34 cellular contexts compared by ENCODE assay signal in genomic region chr9:133669402-133669801, GRCh38. TPM values are rescaled to one million over a fixed set of nuclear protein-coding genes. Genes with fewer than 3 reads are reported as not detected.
"Had no signal": no experiment of that assay in that cellular context is flagged by ENCODE, and none has a peak within 500 bp of the region (broad histone marks: within the 10 kb centered on the region; RNA-seq: fewer than 3 reads in every experiment).

No MANE protein-coding gene starts in this region.

- H3K36me3 Mint-ChIP-seq: activated naive CD4-positive, alpha-beta T cell treated with anti-CD3 and anti-CD28 coated beads, Interleukin-2, amount 50 U/mL, for 72 hours had no signal

- H3K27ac ChIP-seq: brain microvascular endothelial cell, KMS-11, SJSA1, VCaP had no signal

- H3K9me3 Mint-ChIP-seq: activated CD4-positive, alpha-beta T cell treated with anti-CD3 and anti-CD28 coated beads, Interleukin-2, amount 10 ng/mL, durations not matched to agents 24 days and 14 days; activated CD8-positive, alpha-beta T cell treated with anti-CD3 and anti-CD28 coated beads for 36 hours; activated naive CD4-positive, alpha-beta T cell treated with anti-CD3 and anti-CD28 coated beads, Interleukin-2, amount 50 U/mL, for 72 hours; activated T-cell treated with anti-CD3 and anti-CD28 coated beads, Interleukin-2, amount 50 U/mL, for 72 hours; activated T-helper 17 cell treated with anti-CD3 and anti-CD28 coated beads, Interleukin-2, amount 50 U/mL, for 72 hours had no signal

- H3K4me3 ChIP-seq: SJSA1 had no signal

- H3K9ac ChIP-seq: KMS-11, SK-N-SH had no signal

- H3K27me3 ChIP-seq: brain microvascular endothelial cell, SJSA1 had no signal

- DNase-seq: activated CD4-positive, alpha-beta T cell treated with anti-CD3 and anti-CD28 coated beads, Interleukin-2, amount 10 ng/mL, durations not matched to agents 24 days and 14 days; activated CD4-positive, alpha-beta T cell treated with anti-CD3 and anti-CD28 coated beads, Interleukin-2, amount 50 U/mL, for 4 hours; activated CD8-positive, alpha-beta T cell treated with anti-CD3 and anti-CD28 coated beads for 36 hours; activated effector memory CD4-positive, alpha-beta T cell treated with anti-CD3 and anti-CD28 coated beads, Interleukin-2, amount 50 U/mL, for 16 hours; activated naive CD4-positive, alpha-beta T cell treated with Interleukin-2 at 50 U/mL for 16 hours; activated T-cell treated with anti-CD3 and anti-CD28 coated beads, Interleukin-2, amount 50 U/mL, for 1 hour; activated T-cell treated with anti-CD3 and anti-CD28 coated beads, Interleukin-2, amount 50 U/mL, for 72 hours; amniotic stem cell; aorta; brain microvascular endothelial cell; central memory CD4-positive, alpha-beta T cell; MM.1S; MV-4-11; NCI-H1092; NCI-H1436 treated with DMSO at 0.1 percent for 48 hours; NCI-H1694 treated with DMSO at 0.1 percent for 48 hours; NCI-H2029; NCI-H345; NCI-H524 treated with DMSO at 0.1 percent for 48 hours; SHP77 treated with DMSO at 0.1 percent for 48 hours; SK-N-SH; T-helper 2 cell; T-helper 9 cell had no signal

- H3K4me3 Mint-ChIP-seq: activated CD4-positive, alpha-beta T cell treated with anti-CD3 and anti-CD28 coated beads, Interleukin-2, amount 10 ng/mL, durations not matched to agents 24 days and 14 days; activated CD8-positive, alpha-beta T cell treated with anti-CD3 and anti-CD28 coated beads for 36 hours; activated T-cell treated with anti-CD3 and anti-CD28 coated beads, Interleukin-2, amount 50 U/mL, for 72 hours; activated T-helper 17 cell treated with anti-CD3 and anti-CD28 coated beads, Interleukin-2, amount 50 U/mL, for 72 hours had no signal

- H3K27ac Mint-ChIP-seq: activated CD4-positive, alpha-beta T cell treated with anti-CD3 and anti-CD28 coated beads, Interleukin-2, amount 10 ng/mL, durations not matched to agents 24 days and 14 days; activated CD8-positive, alpha-beta T cell treated with anti-CD3 and anti-CD28 coated beads for 36 hours; activated naive CD4-positive, alpha-beta T cell treated with anti-CD3 and anti-CD28 coated beads, Interleukin-2, amount 50 U/mL, for 72 hours; activated T-cell treated with anti-CD3 and anti-CD28 coated beads, Interleukin-2, amount 50 U/mL, for 72 hours; activated T-helper 17 cell treated with anti-CD3 and anti-CD28 coated beads, Interleukin-2, amount 50 U/mL, for 72 hours had no signal

- H3K27me3 Mint-ChIP-seq: activated CD4-positive, alpha-beta T cell treated with anti-CD3 and anti-CD28 coated beads, Interleukin-2, amount 10 ng/mL, durations not matched to agents 24 days and 14 days; activated CD8-positive, alpha-beta T cell treated with anti-CD3 and anti-CD28 coated beads for 36 hours; activated T-helper 17 cell treated with anti-CD3 and anti-CD28 coated beads, Interleukin-2, amount 50 U/mL, for 72 hours had no signal

- H3K4me1 ChIP-seq: SJSA1 had no signal

- H3K4me1 Mint-ChIP-seq: activated CD4-positive, alpha-beta T cell treated with anti-CD3 and anti-CD28 coated beads, Interleukin-2, amount 10 ng/mL, durations not matched to agents 24 days and 14 days; activated T-helper 17 cell treated with anti-CD3 and anti-CD28 coated beads, Interleukin-2, amount 50 U/mL, for 72 hours had no signal

- H3K4me2 ChIP-seq: KMS-11, SK-N-SH had no signal

- H3K36me3 ChIP-seq: brain microvascular endothelial cell had no signal

- ATAC-seq: activated CD8-positive, alpha-beta T cell treated with anti-CD3 and anti-CD28 coated beads for 36 hours; activated naive CD4-positive, alpha-beta T cell treated with anti-CD3 and anti-CD28 coated beads, Interleukin-2, amount 50 U/mL, for 72 hours; activated T-cell treated with anti-CD3 and anti-CD28 coated beads, Interleukin-2, amount 50 U/mL, for 72 hours; activated T-helper 17 cell treated with anti-CD3 and anti-CD28 coated beads, Interleukin-2, amount 50 U/mL, for 72 hours; Panc1 had no signal

RNA-seq across cellular contexts. Expression of gene DBH, which starts 33.2 kb away (rescaled TPM):
- total RNA-seq: activated CD4-positive, alpha-beta T cell treated with anti-CD3 and anti-CD28 coated beads, Interleukin-2, amount 10 ng/mL, durations not matched to agents 24 days and 14 days; activated CD8-positive, alpha-beta memory T cell treated with anti-CD3 and anti-CD28 coated beads for 36 hours; activated CD8-positive, alpha-beta T cell treated with anti-CD3 and anti-CD28 coated beads for 36 hours; activated naive CD4-positive, alpha-beta T cell treated with anti-CD3 and anti-CD28 coated beads, Interleukin-2, amount 50 U/mL, for 72 hours; activated T-cell treated with anti-CD3 and anti-CD28 coated beads, Interleukin-2, amount 50 U/mL, for 72 hours; activated T-helper 17 cell treated with anti-CD3 and anti-CD28 coated beads, Interleukin-2, amount 50 U/mL, for 72 hours; aorta; chondrocyte; LHCN-M2; NCI-H460; RPMI7951; SJSA1 had no signal
- polyA plus RNA-seq: aorta had no signal
